ENCODE assay signal across 24 cellular contexts in genomic region chr10:87836098-87836497, GRCh38.
"Had no signal": no experiment of that assay in that cellular context is flagged by ENCODE, and none has a peak within 500 bp of the region (broad histone marks: within the 10 kb centered on the region; RNA-seq: fewer than 3 reads in every experiment).

No MANE protein-coding gene starts in this region.

- H3K4me3 ChIP-seq: left ventricle myocardium inferior, mucosa of descending colon, ovary, right atrium auricular region, skin epidermis, stomach, thoracic aorta, tibial artery, upper lobe of right lung had no signal

- ATAC-seq: mucosa of descending colon; naive thymus-derived CD4-positive, alpha-beta T cell; natural killer cell treated with Interleukin-12 subunit alpha and Interleukin-12 subunit beta and Interleukin-15 and Interleukin-18, amount 100 ng/mL, for 72 hours; sciatic nerve; stimulated activated naive B cell treated with anti-CD40 and anti-IgM and Interleukin-4, amounts not matched to agents 10 μg/mL and 1 μg/mL and 100 μg/mL, for 72 hours; stimulated activated naive CD8-positive, alpha-beta T cell treated with anti-CD3 and anti-CD28 coated beads, Interleukin-15, Interleukin-2, amounts not matched to agents 100 U/mL and 50 U/mL, for 24 hours; upper lobe of right lung had no signal

- H3K9me3 ChIP-seq: left ventricle myocardium inferior, mucosa of descending colon, ovary, right atrium auricular region, stomach, thoracic aorta, tibial artery, upper lobe of right lung had no signal

- DNase-seq: hippocampal formation; immature natural killer cell; islet precursor cell; left ventricle myocardium inferior; midbrain; mucosa of descending colon; naive thymus-derived CD4-positive, alpha-beta T cell; ovary; stimulated activated CD4-positive, alpha-beta T cell treated with anti-CD3 and anti-CD28 coated beads, Interleukin-12 subunit alpha, Interleukin-12 subunit beta, amount 100 ng/mL, for 4 hours; stimulated activated CD4-positive, alpha-beta T cell treated with anti-CD3 and anti-CD28 coated beads, Interleukin-15, amount 100 ng/mL, for 24 hours; stimulated activated CD4-positive, alpha-beta T cell treated with anti-CD3 and anti-CD28 coated beads, Interleukin-2, amount 100 ng/mL, for 24 hours; stimulated activated CD4-positive, alpha-beta T cell treated with anti-CD3 and anti-CD28 coated beads, Interleukin-4, amount 100 ng/mL, for 1 hour; stimulated activated naive B cell treated with anti-CD40 and anti-IgM and Interleukin-4, amounts not matched to agents 10 μg/mL and 1 μg/mL and 100 μg/mL, for 72 hours; stimulated activated naive CD8-positive, alpha-beta T cell treated with anti-CD3 and anti-CD28 coated beads, Interleukin-15, Interleukin-2, amounts not matched to agents 100 U/mL and 50 U/mL, for 24 hours; stomach; tibial artery; trophoblast cell; upper lobe of right lung had no signal

- H3K4me1 ChIP-seq: left ventricle myocardium inferior, right atrium auricular region, stomach, tibial artery, upper lobe of right lung had no signal

- H3K27me3 ChIP-seq: ovary, right atrium auricular region, stomach, tibial artery, upper lobe of right lung had no signal

- H3K36me3 ChIP-seq: left ventricle myocardium inferior, ovary, right atrium auricular region, stomach, thoracic aorta, tibial artery, upper lobe of right lung had no signal

- FAIRE-seq: urothelium cell line had no signal

- H3K27ac ChIP-seq: left ventricle myocardium inferior, ovary, right atrium auricular region, skin epidermis, stomach, thoracic aorta, tibial artery, upper lobe of right lung had no signal
